In genomic region chr3:151371531-151371930, GRCh38 we compare ENCODE assay signal across 1 cellular context.
TF ChIP-seq lines count a peak whose summit lies in the region.

No MANE protein-coding gene starts in this region.

TF ChIP-seq in WTC11, 78 proteins besides CTCF, POLR2A, EP300 and RAD21 (continued from another document):
- no peak for TF ChIP-seq IRF1 (CRISPR knock-in tag; IDR thresholded peaks at IDR 0.05)
- TF ChIP-seq CREB1 (CRISPR knock-in tag; IDR thresholded peaks at IDR 0.05): no peak
- TF ChIP-seq AR (CRISPR knock-in tag; IDR thresholded peaks at IDR 0.05): no peak
- no peak for TF ChIP-seq ZNF512 (CRISPR knock-in tag; IDR thresholded peaks at IDR 0.05; ENCODE audit: borderline replicate concordance)
- TF ChIP-seq ZBTB43 (CRISPR knock-in tag; IDR thresholded peaks at IDR 0.05): no peak
- no peak for TF ChIP-seq ZNF121 (CRISPR knock-in tag; IDR thresholded peaks at IDR 0.05)
